In the genomic region with DNA sequence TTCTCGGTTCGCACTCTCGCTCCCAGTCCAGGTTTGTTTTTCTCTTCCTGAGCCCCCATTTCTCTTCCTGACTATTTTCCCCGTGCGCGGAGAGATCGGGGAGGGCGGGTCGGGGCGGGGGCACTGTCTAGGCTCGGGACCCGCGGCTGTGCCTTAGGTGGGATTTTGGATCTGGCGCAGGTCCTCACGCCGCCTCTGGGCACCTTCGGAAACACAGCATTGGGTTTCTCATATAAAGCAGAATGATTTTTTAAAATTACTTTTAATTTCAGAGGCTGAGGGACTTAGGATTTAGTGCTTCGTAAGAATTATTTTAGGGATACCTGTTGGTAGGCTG, we compare ENCODE assay signal across 8 cellular contexts. TPM values are rescaled to one million over a fixed set of nuclear protein-coding genes. Genes with fewer than 3 reads are reported as not detected.
DNase-seq lines count a peak whose midpoint lies in the region; TF ChIP-seq lines count a peak whose summit lies in the region.

No MANE protein-coding gene starts in this region.

- H3K27ac ChIP-seq in left ventricle myocardium inferior (replicated peaks) (peak overlapping the region; percentile 84), skin epidermis (peak overlapping the region; percentile 50 to 96 (median 83))

- intact Hi-C loops in left ventricle myocardium inferior (cut with micrococcal nuclease), result no loop called here

- peak overlapping the region; percentile 86 for H3K4me3 ChIP-seq in left ventricle myocardium inferior
- peak overlapping the region; percentile 46 to 86 (median 61) for H3K4me3 ChIP-seq in skin epidermis

- peak; percentile 53 for DNase-seq in activated CD8-positive, alpha-beta memory T cell treated with anti-CD3 and anti-CD28 coated beads, Interleukin-2, amount 50 U/mL, for 4 hours
- DNase-seq in activated CD8-positive, alpha-beta memory T cell treated with anti-CD3 and anti-CD28 coated beads for 24 hours, result no peak
- DNase-seq in NCI-H1105 treated with DMSO at 0.1 percent for 48 hours (lab: John Stamatoyannopoulos, UW), result peak; percentile 58
- peak; percentile 81 for DNase-seq in activated effector memory CD4-positive, alpha-beta T cell treated with anti-CD3 and anti-CD28 coated beads, Interleukin-2, amount 50 U/mL, for 16 hours
- DNase-seq in left ventricle myocardium inferior, result no peak
- DNase-seq in putamen (ENCODE audit: low spot score), result no peak
- no peak for DNase-seq in GDM1 (lab: John Stamatoyannopoulos, UW)

- no peaks in the 10 kb centered on the region for H3K9me3 ChIP-seq in left ventricle myocardium inferior (replicated peaks)

- H3K4me1 ChIP-seq in left ventricle myocardium inferior, result peaks cover 50% of the 10 kb centered on the region

- no peaks in the 10 kb centered on the region for H3K27me3 ChIP-seq in left ventricle myocardium inferior (ENCODE audit: low read depth)

- H3K36me3 ChIP-seq in left ventricle myocardium inferior, result no peaks in the 10 kb centered on the region

- TF ChIP-seq CTCF in left ventricle myocardium inferior (IDR thresholded peaks at IDR 0.05; ENCODE audit: borderline replicate concordance), result peak; percentile 52

RNA-seq across cellular contexts. Expression of gene STX11, which starts 0.3 kb away (rescaled TPM):
- 6.8 TPM for total RNA-seq in left ventricle myocardium inferior

RNA-seq across cellular contexts. Expression of gene SF3B5, which starts 55.3 kb away (rescaled TPM):
- 131 TPM for total RNA-seq in left ventricle myocardium inferior

Comparison
In these comparisons a context has a peak if more than half of its experiments do, and no peak if none do; other contexts are left out.
1. DNase-seq: peak in activated CD8-positive, alpha-beta memory T cell treated with anti-CD3 and anti-CD28 coated beads, Interleukin-2, amount 50 U/mL, for 4 hours (single experiment), NCI-H1105 treated with DMSO at 0.1 percent for 48 hours (single experiment) and activated effector memory CD4-positive, alpha-beta T cell treated with anti-CD3 and anti-CD28 coated beads, Interleukin-2, amount 50 U/mL, for 16 hours (single experiment); none in activated CD8-positive, alpha-beta memory T cell treated with anti-CD3 and anti-CD28 coated beads for 24 hours (single experiment), left ventricle myocardium inferior (single experiment), putamen (single experiment) and GDM1 (single experiment).